Comparison of ENCODE assay signal across 1 cellular context in the genomic region with DNA sequence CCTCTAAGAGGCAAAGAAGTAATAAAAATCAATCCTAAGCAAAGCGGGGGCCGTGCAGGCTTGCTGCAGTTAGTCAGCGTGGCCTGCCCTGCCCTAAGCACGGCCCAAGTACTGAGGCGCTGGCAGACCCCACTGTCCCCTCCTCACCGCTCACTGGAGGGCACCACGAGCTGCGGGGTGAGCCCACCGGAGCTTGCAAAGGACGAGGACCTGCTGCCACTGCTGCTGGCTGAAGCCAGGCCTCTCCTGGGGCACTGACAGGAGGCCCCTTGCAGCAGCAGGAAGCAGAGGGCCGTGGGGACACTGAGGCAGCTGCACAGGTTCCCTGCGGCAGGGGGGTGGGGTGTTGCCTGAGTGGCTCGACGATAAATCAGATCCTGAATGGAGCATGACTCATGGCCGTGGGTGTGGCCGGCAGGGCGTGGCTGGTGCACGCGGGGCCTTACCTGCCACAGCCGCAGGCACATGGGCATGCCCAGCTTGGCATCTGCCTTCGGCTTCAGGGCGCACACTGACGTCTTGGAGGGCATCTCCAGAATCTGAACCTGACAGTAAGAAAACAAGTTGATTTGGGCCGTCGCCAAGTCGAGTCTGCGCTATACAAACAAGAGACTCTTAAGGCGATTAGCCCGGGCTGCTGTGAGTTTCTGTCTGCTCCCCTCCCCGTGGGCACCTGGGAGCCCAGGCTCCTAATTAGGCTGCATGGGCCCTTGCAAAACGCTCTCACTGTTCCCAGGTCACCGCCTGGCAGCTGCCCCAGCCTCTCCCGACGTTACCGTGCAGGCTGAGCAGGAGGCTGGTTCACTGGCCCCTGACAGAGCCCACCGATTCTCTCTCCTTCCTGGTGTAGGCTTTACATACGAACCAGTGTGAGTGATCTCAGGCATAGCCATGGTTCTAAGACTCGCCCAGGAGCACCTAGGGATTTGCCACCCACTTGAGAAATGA.
TF ChIP-seq lines count a peak whose summit lies in the region.

No MANE protein-coding gene starts in this region.

TF ChIP-seq in K562, 482 proteins besides CTCF, POLR2A, EP300 and RAD21 (continued from another document and continues in another):
- TF ChIP-seq, protein P1, sequence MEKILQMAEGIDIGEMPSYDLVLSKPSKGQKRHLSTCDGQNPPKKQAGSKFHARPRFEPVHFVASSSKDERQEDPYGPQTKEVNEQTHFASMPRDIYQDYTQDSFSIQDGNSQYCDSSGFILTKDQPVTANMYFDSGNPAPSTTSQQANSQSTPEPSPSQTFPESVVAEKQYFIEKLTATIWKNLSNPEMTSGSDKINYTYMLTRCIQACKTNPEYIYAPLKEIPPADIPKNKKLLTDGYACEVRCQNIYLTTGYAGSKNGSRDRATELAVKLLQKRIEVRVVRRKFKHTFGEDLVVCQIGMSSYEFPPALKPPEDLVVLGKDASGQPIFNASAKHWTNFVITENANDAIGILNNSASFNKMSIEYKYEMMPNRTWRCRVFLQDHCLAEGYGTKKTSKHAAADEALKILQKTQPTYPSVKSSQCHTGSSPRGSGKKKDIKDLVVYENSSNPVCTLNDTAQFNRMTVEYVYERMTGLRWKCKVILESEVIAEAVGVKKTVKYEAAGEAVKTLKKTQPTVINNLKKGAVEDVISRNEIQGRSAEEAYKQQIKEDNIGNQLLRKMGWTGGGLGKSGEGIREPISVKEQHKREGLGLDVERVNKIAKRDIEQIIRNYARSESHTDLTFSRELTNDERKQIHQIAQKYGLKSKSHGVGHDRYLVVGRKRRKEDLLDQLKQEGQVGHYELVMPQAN (IDR thresholded peaks at IDR 0.05; ENCODE audit: borderline replicate concordance), result peak; percentile 88; the same call in 1 of the 2 replicates
- TF ChIP-seq ZBTB1 (CRISPR knock-in tag; IDR thresholded peaks at IDR 0.05; ENCODE audit: borderline replicate concordance, low read depth), result no peak
- peak; percentile 43; the same call in 1 of the 2 replicates for TF ChIP-seq ZSCAN29 (IDR thresholded peaks at IDR 0.05)
- no peak for TF ChIP-seq FOXM1 (IDR thresholded peaks at IDR 0.05; ENCODE audit: low read depth)
- no peak for TF ChIP-seq FOXM1 (CRISPR knock-in tag; IDR thresholded peaks at IDR 0.05; ENCODE audit: low read depth)
- TF ChIP-seq GATA2 (CRISPR knock-in tag; IDR thresholded peaks at IDR 0.05), result no peak
- TF ChIP-seq, protein P2, sequence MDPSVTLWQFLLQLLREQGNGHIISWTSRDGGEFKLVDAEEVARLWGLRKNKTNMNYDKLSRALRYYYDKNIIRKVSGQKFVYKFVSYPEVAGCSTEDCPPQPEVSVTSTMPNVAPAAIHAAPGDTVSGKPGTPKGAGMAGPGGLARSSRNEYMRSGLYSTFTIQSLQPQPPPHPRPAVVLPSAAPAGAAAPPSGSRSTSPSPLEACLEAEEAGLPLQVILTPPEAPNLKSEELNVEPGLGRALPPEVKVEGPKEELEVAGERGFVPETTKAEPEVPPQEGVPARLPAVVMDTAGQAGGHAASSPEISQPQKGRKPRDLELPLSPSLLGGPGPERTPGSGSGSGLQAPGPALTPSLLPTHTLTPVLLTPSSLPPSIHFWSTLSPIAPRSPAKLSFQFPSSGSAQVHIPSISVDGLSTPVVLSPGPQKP (CRISPR knock-in tag; IDR thresholded peaks at IDR 0.05), result no peak
- no peak for TF ChIP-seq ZNF830 (CRISPR knock-in tag; IDR thresholded peaks at IDR 0.05)
- TF ChIP-seq ZNF224 (CRISPR knock-in tag; IDR thresholded peaks at IDR 0.05), result no peak
- no peak for TF ChIP-seq ZNF354B (CRISPR knock-in tag; IDR thresholded peaks at IDR 0.05)
- TF ChIP-seq, protein P3, sequence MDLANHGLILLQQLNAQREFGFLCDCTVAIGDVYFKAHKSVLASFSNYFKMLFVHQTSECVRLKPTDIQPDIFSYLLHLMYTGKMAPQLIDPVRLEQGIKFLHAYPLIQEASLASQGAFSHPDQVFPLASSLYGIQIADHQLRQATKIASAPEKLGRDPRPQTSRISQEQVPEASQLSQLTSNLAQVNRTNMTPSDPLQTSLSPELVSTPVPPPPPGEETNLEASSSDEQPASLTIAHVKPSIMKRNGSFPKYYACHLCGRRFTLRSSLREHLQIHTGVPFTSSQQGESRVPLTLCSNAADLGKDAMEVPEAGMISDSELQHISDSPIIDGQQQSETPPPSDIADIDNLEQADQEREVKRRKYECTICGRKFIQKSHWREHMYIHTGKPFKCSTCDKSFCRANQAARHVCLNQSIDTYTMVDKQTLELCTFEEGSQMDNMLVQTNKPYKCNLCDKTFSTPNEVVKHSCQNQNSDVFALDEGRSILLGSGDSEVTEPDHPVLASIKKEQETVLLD (IDR thresholded peaks at IDR 0.05), result peak; percentile 92
- TF ChIP-seq MIER1 (IDR thresholded peaks at IDR 0.05; ENCODE audit: low read depth), result no peak
- TF ChIP-seq TAF15 (IDR thresholded peaks at IDR 0.05; ENCODE audit: low read depth, low read length), result no peak
- TF ChIP-seq PURB (CRISPR knock-in tag; IDR thresholded peaks at IDR 0.05; ENCODE audit: low read depth), result no peak
- TF ChIP-seq, protein P4, sequence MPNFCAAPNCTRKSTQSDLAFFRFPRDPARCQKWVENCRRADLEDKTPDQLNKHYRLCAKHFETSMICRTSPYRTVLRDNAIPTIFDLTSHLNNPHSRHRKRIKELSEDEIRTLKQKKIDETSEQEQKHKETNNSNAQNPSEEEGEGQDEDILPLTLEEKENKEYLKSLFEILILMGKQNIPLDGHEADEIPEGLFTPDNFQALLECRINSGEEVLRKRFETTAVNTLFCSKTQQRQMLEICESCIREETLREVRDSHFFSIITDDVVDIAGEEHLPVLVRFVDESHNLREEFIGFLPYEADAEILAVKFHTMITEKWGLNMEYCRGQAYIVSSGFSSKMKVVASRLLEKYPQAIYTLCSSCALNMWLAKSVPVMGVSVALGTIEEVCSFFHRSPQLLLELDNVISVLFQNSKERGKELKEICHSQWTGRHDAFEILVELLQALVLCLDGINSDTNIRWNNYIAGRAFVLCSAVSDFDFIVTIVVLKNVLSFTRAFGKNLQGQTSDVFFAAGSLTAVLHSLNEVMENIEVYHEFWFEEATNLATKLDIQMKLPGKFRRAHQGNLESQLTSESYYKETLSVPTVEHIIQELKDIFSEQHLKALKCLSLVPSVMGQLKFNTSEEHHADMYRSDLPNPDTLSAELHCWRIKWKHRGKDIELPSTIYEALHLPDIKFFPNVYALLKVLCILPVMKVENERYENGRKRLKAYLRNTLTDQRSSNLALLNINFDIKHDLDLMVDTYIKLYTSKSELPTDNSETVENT (CRISPR knock-in tag; IDR thresholded peaks at IDR 0.05), result peak; percentile 75; the same call in 1 of the 2 replicates
- peak; percentile 61 for TF ChIP-seq CHD1 (IDR thresholded peaks at IDR 0.05; ENCODE audit: low read length)
- no peak for TF ChIP-seq SP1 (CRISPR knock-in tag; IDR thresholded peaks at IDR 0.05)
- TF ChIP-seq CREM (IDR thresholded peaks at IDR 0.05; ENCODE audit: low read depth), result peak; percentile 87
- no peak for TF ChIP-seq ZNF507 (tag; conservative IDR thresholded peaks at IDR 0.05)
- peak; percentile 96 for TF ChIP-seq MTA3 (IDR thresholded peaks at IDR 0.05; ENCODE audit: borderline replicate concordance)
- TF ChIP-seq ARID2 (IDR thresholded peaks at IDR 0.05), result no peak
- TF ChIP-seq HNRNPK (IDR thresholded peaks at IDR 0.05; ENCODE audit: low read depth, low read length, poor library complexity, severe bottlenecking), result no peak
- TF ChIP-seq PRPF4 (IDR thresholded peaks at IDR 0.05; ENCODE audit: insufficient read depth, low read depth, low read length, poor library complexity, severe bottlenecking), result no peak
- TF ChIP-seq ZKSCAN8 (CRISPR knock-in tag; IDR thresholded peaks at IDR 0.05), result no peak
- no peak for TF ChIP-seq ZNF76 (CRISPR knock-in tag; IDR thresholded peaks at IDR 0.05; ENCODE audit: borderline replicate concordance)
- TF ChIP-seq CBX8 (IDR thresholded peaks at IDR 0.05; ENCODE audit: borderline replicate concordance, extremely low read depth, low read depth, low read length, poor library complexity, severe bottlenecking), result no peak
- TF ChIP-seq, protein P5, sequence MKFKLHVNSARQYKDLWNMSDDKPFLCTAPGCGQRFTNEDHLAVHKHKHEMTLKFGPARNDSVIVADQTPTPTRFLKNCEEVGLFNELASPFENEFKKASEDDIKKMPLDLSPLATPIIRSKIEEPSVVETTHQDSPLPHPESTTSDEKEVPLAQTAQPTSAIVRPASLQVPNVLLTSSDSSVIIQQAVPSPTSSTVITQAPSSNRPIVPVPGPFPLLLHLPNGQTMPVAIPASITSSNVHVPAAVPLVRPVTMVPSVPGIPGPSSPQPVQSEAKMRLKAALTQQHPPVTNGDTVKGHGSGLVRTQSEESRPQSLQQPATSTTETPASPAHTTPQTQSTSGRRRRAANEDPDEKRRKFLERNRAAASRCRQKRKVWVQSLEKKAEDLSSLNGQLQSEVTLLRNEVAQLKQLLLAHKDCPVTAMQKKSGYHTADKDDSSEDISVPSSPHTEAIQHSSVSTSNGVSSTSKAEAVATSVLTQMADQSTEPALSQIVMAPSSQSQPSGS (CRISPR knock-in tag; IDR thresholded peaks at IDR 0.05), result no peak
- TF ChIP-seq ZNF12 (CRISPR knock-in tag; IDR thresholded peaks at IDR 0.05), result no peak
- TF ChIP-seq, protein P6, sequence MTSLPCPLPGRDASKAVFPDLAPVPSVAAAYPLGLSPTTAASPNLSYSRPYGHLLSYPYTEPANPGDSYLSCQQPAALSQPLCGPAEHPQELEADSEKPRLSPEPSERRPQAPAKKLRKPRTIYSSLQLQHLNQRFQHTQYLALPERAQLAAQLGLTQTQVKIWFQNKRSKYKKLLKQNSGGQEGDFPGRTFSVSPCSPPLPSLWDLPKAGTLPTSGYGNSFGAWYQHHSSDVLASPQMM (CRISPR knock-in tag; IDR thresholded peaks at IDR 0.05), result no peak
- TF ChIP-seq MAFF (IDR thresholded peaks at IDR 0.05; ENCODE audit: low read length), result peak; percentile 26; the same call in 1 of the 2 replicates
- no peak for TF ChIP-seq SNRNP70 (optimal IDR thresholded peaks at IDR 0.05; ENCODE audit: low read depth, low read length)
- TF ChIP-seq MAFG (tag; conservative IDR thresholded peaks at IDR 0.05), result no peak; the same call in 1 of the 2 replicates
- TF ChIP-seq, protein P7, sequence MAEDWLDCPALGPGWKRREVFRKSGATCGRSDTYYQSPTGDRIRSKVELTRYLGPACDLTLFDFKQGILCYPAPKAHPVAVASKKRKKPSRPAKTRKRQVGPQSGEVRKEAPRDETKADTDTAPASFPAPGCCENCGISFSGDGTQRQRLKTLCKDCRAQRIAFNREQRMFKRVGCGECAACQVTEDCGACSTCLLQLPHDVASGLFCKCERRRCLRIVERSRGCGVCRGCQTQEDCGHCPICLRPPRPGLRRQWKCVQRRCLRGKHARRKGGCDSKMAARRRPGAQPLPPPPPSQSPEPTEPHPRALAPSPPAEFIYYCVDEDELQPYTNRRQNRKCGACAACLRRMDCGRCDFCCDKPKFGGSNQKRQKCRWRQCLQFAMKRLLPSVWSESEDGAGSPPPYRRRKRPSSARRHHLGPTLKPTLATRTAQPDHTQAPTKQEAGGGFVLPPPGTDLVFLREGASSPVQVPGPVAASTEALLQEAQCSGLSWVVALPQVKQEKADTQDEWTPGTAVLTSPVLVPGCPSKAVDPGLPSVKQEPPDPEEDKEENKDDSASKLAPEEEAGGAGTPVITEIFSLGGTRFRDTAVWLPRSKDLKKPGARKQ (CRISPR knock-in tag; IDR thresholded peaks at IDR 0.05), result no peak
- peak; percentile 91; the same call in 1 of the 2 replicates for TF ChIP-seq ZBED1 (IDR thresholded peaks at IDR 0.05)
- TF ChIP-seq, protein P8, sequence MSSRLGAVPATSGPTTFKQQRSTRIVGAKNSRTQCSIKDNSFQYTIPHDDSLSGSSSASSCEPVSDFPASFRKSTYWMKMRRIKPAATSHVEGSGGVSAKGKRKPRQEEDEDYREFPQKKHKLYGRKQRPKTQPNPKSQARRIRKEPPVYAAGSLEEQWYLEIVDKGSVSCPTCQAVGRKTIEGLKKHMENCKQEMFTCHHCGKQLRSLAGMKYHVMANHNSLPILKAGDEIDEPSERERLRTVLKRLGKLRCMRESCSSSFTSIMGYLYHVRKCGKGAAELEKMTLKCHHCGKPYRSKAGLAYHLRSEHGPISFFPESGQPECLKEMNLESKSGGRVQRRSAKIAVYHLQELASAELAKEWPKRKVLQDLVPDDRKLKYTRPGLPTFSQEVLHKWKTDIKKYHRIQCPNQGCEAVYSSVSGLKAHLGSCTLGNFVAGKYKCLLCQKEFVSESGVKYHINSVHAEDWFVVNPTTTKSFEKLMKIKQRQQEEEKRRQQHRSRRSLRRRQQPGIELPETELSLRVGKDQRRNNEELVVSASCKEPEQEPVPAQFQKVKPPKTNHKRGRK (tag; IDR thresholded peaks at IDR 0.05), result no peak
- no peak for TF ChIP-seq ZNF699 (CRISPR knock-in tag; IDR thresholded peaks at IDR 0.05; ENCODE audit: insufficient replicate concordance)
- TF ChIP-seq MEIS2 (IDR thresholded peaks at IDR 0.05; ENCODE audit: partially characterized antibody), result peak; percentile 100
- TF ChIP-seq, protein P9, sequence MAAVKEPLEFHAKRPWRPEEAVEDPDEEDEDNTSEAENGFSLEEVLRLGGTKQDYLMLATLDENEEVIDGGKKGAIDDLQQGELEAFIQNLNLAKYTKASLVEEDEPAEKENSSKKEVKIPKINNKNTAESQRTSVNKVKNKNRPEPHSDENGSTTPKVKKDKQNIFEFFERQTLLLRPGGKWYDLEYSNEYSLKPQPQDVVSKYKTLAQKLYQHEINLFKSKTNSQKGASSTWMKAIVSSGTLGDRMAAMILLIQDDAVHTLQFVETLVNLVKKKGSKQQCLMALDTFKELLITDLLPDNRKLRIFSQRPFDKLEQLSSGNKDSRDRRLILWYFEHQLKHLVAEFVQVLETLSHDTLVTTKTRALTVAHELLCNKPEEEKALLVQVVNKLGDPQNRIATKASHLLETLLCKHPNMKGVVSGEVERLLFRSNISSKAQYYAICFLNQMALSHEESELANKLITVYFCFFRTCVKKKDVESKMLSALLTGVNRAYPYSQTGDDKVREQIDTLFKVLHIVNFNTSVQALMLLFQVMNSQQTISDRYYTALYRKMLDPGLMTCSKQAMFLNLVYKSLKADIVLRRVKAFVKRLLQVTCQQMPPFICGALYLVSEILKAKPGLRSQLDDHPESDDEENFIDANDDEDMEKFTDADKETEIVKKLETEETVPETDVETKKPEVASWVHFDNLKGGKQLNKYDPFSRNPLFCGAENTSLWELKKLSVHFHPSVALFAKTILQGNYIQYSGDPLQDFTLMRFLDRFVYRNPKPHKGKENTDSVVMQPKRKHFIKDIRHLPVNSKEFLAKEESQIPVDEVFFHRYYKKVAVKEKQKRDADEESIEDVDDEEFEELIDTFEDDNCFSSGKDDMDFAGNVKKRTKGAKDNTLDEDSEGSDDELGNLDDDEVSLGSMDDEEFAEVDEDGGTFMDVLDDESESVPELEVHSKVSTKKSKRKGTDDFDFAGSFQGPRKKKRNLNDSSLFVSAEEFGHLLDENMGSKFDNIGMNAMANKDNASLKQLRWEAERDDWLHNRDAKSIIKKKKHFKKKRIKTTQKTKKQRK (IDR thresholded peaks at IDR 0.05; ENCODE audit: borderline replicate concordance, low read depth, low read length), result 0 out of 2 replicates have a peak, but pooled peaks have one; percentile 4
- peak; percentile 81 for TF ChIP-seq SOX6 (IDR thresholded peaks at IDR 0.05)
- no peak for TF ChIP-seq ZNF586 (CRISPR knock-in tag; conservative IDR thresholded peaks at IDR 0.05)
- peak; percentile 91 for TF ChIP-seq BCOR (IDR thresholded peaks at IDR 0.05)
- no peak for TF ChIP-seq ZNF695 (CRISPR knock-in tag; IDR thresholded peaks at IDR 0.05)
- TF ChIP-seq POLR3A (IDR thresholded peaks at IDR 0.05; ENCODE audit: borderline replicate concordance, extremely low read depth, insufficient read depth, insufficient read length), result no peak
